17 cellular contexts compared by ENCODE assay signal in the genomic region with DNA sequence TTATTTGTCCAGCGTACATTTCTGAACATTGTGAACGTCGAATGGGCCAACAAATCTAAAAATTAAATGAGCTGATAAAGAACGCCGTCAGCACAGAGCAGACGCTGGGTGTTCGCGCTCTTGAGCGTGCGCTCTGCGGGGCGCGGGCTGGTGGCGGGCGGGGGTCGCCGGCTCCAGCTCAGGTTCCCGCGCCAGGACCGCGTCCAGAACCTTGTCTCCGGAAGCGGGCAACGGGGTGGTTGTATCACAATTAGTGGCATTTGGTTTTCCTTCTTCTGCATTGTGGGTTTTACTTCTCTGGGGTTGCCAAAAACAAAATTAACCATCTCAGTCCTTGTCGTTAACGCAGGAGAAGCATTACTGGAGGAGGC. TPM values are rescaled to one million over a fixed set of nuclear protein-coding genes. Genes with fewer than 3 reads are reported as not detected.
DNase-seq lines count a peak whose midpoint lies in the region; ATAC-seq lines count a peak whose summit lies in the region.
"Had no signal": no experiment of that assay in that cellular context is flagged by ENCODE, and none has a peak within 500 bp of the region (broad histone marks: within the 10 kb centered on the region; RNA-seq: fewer than 3 reads in every experiment).

No MANE protein-coding gene starts in this region.

- H3K79me1 ChIP-seq in neuronal stem cell (ENCODE audit: low read depth, low read length), result peaks cover 3% of the 10 kb centered on the region

- H3K9me3 Mint-ChIP-seq in activated CD4-positive, alpha-beta T cell treated with anti-CD3 and anti-CD28 coated beads, Interleukin-2, amount 10 ng/mL, durations not matched to agents 7 days and 5 days, result no peaks in the 10 kb centered on the region
- H3K9me3 Mint-ChIP-seq in central memory CD8-positive, alpha-beta T cell, result no peaks in the 10 kb centered on the region
- no peaks in the 10 kb centered on the region for H3K9me3 Mint-ChIP-seq in activated T-helper 2 cell treated with anti-CD3 and anti-CD28 coated beads, Interferon-gamma antibody, Interleukin-2, Interleukin-4, amounts not matched to agents 10 μg/mL and 5 μg/mL and 100 μg/mL, durations not matched to agents 14 hours and 24 hours and 36 hours

- no peak overlapping the region for H2AK5ac ChIP-seq in neuronal stem cell (ENCODE audit: low read depth, low read length)

- H3K27me3 Mint-ChIP-seq in activated CD4-positive, alpha-beta T cell treated with anti-CD3 and anti-CD28 coated beads, Interleukin-2, amount 10 ng/mL, durations not matched to agents 7 days and 5 days, result peaks cover 56% of the 10 kb centered on the region
- peaks cover 78% of the 10 kb centered on the region for H3K27me3 Mint-ChIP-seq in central memory CD8-positive, alpha-beta T cell
- H3K27me3 Mint-ChIP-seq in activated T-helper 2 cell treated with anti-CD3 and anti-CD28 coated beads, Interferon-gamma antibody, Interleukin-2, Interleukin-4, amounts not matched to agents 10 μg/mL and 5 μg/mL and 100 μg/mL, durations not matched to agents 14 hours and 24 hours and 36 hours (ENCODE audit: low read depth), result peaks cover 48% of the 10 kb centered on the region

- POLR2A ChIA-PET in activated CD4-positive, alpha-beta T cell treated with anti-CD3 and anti-CD28 coated beads, Interleukin-2, amount 10 ng/mL, durations not matched to agents 7 days and 5 days (lab: Charles Lee), result no interaction called here

- no peak overlapping the region for H2BK15ac ChIP-seq in neuronal stem cell (ENCODE audit: low read length)

- no peak overlapping the region for H3K27ac ChIP-seq in neuronal stem cell (replicated peaks; ENCODE audit: low read length)
- H3K27ac ChIP-seq: hepatocyte, vagina had no signal

- no peak overlapping the region for H2BK120ac ChIP-seq in neuronal stem cell (ENCODE audit: low read depth, low read length)

- no peak overlapping the region for H3K27ac Mint-ChIP-seq in activated CD4-positive, alpha-beta T cell treated with anti-CD3 and anti-CD28 coated beads, Interleukin-2, amount 10 ng/mL, durations not matched to agents 7 days and 5 days
- H3K27ac Mint-ChIP-seq in central memory CD8-positive, alpha-beta T cell (ENCODE audit: low read depth), result no peak overlapping the region
- H3K27ac Mint-ChIP-seq in activated T-helper 2 cell treated with anti-CD3 and anti-CD28 coated beads, Interferon-gamma antibody, Interleukin-2, Interleukin-4, amounts not matched to agents 10 μg/mL and 5 μg/mL and 100 μg/mL, durations not matched to agents 14 hours and 24 hours and 36 hours, result no peak overlapping the region

- peaks cover 19% of the 10 kb centered on the region for H3K4me1 Mint-ChIP-seq in activated CD4-positive, alpha-beta T cell treated with anti-CD3 and anti-CD28 coated beads, Interleukin-2, amount 10 ng/mL, durations not matched to agents 7 days and 5 days
- H3K4me1 Mint-ChIP-seq in central memory CD8-positive, alpha-beta T cell, result peaks cover 21% of the 10 kb centered on the region
- peaks cover 8% of the 10 kb centered on the region for H3K4me1 Mint-ChIP-seq in activated T-helper 2 cell treated with anti-CD3 and anti-CD28 coated beads, Interferon-gamma antibody, Interleukin-2, Interleukin-4, amounts not matched to agents 10 μg/mL and 5 μg/mL and 100 μg/mL, durations not matched to agents 14 hours and 24 hours and 36 hours (ENCODE audit: low read depth)

- ATAC-seq in central memory CD8-positive, alpha-beta T cell (replicated peaks; ENCODE audit: extremely low read depth, poor library complexity, severe bottlenecking), result peak; percentile 3
- no peak for ATAC-seq in GM19397 (IDR thresholded peaks at IDR 0.05; ENCODE audit: unreplicated experiment)
- ATAC-seq: GM12878 had no signal

- H3K4me1 ChIP-seq in neuronal stem cell (ENCODE audit: control insufficient read depth in 2 of 2, insufficient read depth in 1 of 2, low read depth in 1 of 2, low read length in 2 of 2), result no peaks in the 10 kb centered on the region

- DNase-seq in activated CD4-positive, alpha-beta T cell treated with anti-CD3 and anti-CD28 coated beads, Interleukin-2, amount 10 ng/mL, durations not matched to agents 7 days and 5 days, result no peak
- DNase-seq in activated CD4-positive, alpha-beta T cell treated with anti-CD3 and anti-CD28 coated beads for 48 hours, result no peak
- DNase-seq in Kasumi-1 (lab: John Stamatoyannopoulos, UW), result peak; percentile 30 to 48
- no peak for DNase-seq in central memory CD8-positive, alpha-beta T cell (ENCODE audit: low spot score in 2 of 2)
- no peak for DNase-seq in neuronal stem cell (ENCODE audit: low spot score)
- DNase-seq in iPS-NIHi11 (ENCODE audit: low spot score), result no peak
- no peak for DNase-seq in activated T-helper 2 cell treated with anti-CD3 and anti-CD28 coated beads, Interferon-gamma antibody, Interleukin-2, Interleukin-4, amounts not matched to agents 10 μg/mL and 5 μg/mL and 100 μg/mL, durations not matched to agents 14 hours and 24 hours and 36 hours (ENCODE audit: low spot score)
- DNase-seq: ACHN, NCI-H2029, Right ventricle myocardium superior had no signal

- H3K36me3 ChIP-seq in neuronal stem cell (replicated peaks in 1 of 2; ENCODE audit: control insufficient read depth in 2 of 2, insufficient read depth in 2 of 2, low read length in 2 of 2), result no peaks in the 10 kb centered on the region
- H3K36me3 ChIP-seq: vagina had no signal

- no peak overlapping the region for H3K23ac ChIP-seq in neuronal stem cell (ENCODE audit: low read depth, low read length, poor library complexity)

- H3K9ac ChIP-seq in neuronal stem cell (ENCODE audit: low read depth, low read length, poor library complexity), result no peak overlapping the region

- H3K9me3 ChIP-seq in neuronal stem cell (replicated peaks in 1 of 2; ENCODE audit: control insufficient read depth in 2 of 2, insufficient read depth in 1 of 2, low read depth in 1 of 2, low read length in 2 of 2), result peaks cover 0 to 56% of the 10 kb centered on the region in 2 donors
- H3K9me3 ChIP-seq: vagina had no signal

- no peak overlapping the region for H2BK5ac ChIP-seq in neuronal stem cell (ENCODE audit: low read length)

- no peak overlapping the region for H3K4ac ChIP-seq in neuronal stem cell (ENCODE audit: low read length)

- peaks cover 0 to 30% (median 0%) of the 10 kb centered on the region in 3 experiments for H3K27me3 ChIP-seq in neuronal stem cell (ENCODE audit: control insufficient read depth in 3 of 3, insufficient read depth in 3 of 3, low read depth in 1 of 3, low read length in 3 of 3)
- H3K27me3 ChIP-seq: hepatocyte had no signal

- CTCF ChIA-PET in activated CD4-positive, alpha-beta T cell treated with anti-CD3 and anti-CD28 coated beads, Interleukin-2, amount 10 ng/mL, durations not matched to agents 7 days and 5 days (lab: Charles Lee), result interaction anchor here (1.0 kb wide), 1 partner anchor 9 kb away, joined by 3 read pairs; no protein-coding TSS in a partner anchor

- peak overlapping the region; percentile 43 for H4K8ac ChIP-seq in neuronal stem cell (ENCODE audit: low read depth, low read length)

- intact Hi-C loops in activated T-helper 2 cell treated with anti-CD3 and anti-CD28 coated beads, Interferon-gamma antibody, Interleukin-2, Interleukin-4, amounts not matched to agents 10 μg/mL and 5 μg/mL and 100 μg/mL, durations not matched to agents 14 hours and 24 hours and 36 hours (cut with micrococcal nuclease), result loop anchor here (10.0 kb wide), 1 partner anchor 745 kb away; the partner anchor contains the start of gene NKX6-2

- no peak overlapping the region for H3K4me3 ChIP-seq in neuronal stem cell (ENCODE audit: low read length in 2 of 2)
- H3K4me3 ChIP-seq: GM12878, hepatocyte, lung had no signal

- H3K18ac ChIP-seq in neuronal stem cell (ENCODE audit: low read length), result no peak overlapping the region

- WGBS in neuronal stem cell (ENCODE audit: extremely low coverage in 2 of 2, insufficient read length in 2 of 2, insufficient replicate concordance in 1 of 2), 2 donors, result no CpG with 5 or more reads among the region's 26 CpGs

- no peak overlapping the region for H4K91ac ChIP-seq in neuronal stem cell (ENCODE audit: low read depth, low read length, poor library complexity)

- no peak overlapping the region for H2BK12ac ChIP-seq in neuronal stem cell (ENCODE audit: low read length)

- peak overlapping the region; percentile 40 for H3K4me3 Mint-ChIP-seq in activated CD4-positive, alpha-beta T cell treated with anti-CD3 and anti-CD28 coated beads, Interleukin-2, amount 10 ng/mL, durations not matched to agents 7 days and 5 days
- peak overlapping the region; percentile 74 for H3K4me3 Mint-ChIP-seq in central memory CD8-positive, alpha-beta T cell
- no peak overlapping the region for H3K4me3 Mint-ChIP-seq in activated T-helper 2 cell treated with anti-CD3 and anti-CD28 coated beads, Interferon-gamma antibody, Interleukin-2, Interleukin-4, amounts not matched to agents 10 μg/mL and 5 μg/mL and 100 μg/mL, durations not matched to agents 14 hours and 24 hours and 36 hours (ENCODE audit: low read depth)

- no peak overlapping the region for H2AFZ ChIP-seq in neuronal stem cell (ENCODE audit: low read length)
- H2AFZ ChIP-seq: hepatocyte had no signal

- H3K4me2 ChIP-seq in neuronal stem cell (ENCODE audit: insufficient read depth, low read length, poor library complexity, severe bottlenecking), result no peak overlapping the region
- H3K4me2 ChIP-seq: hepatocyte had no signal

- H3K14ac ChIP-seq in neuronal stem cell (ENCODE audit: low read length), result no peak overlapping the region

- H3K36me3 Mint-ChIP-seq in activated CD4-positive, alpha-beta T cell treated with anti-CD3 and anti-CD28 coated beads, Interleukin-2, amount 10 ng/mL, durations not matched to agents 7 days and 5 days (ENCODE audit: low read depth), result no peaks in the 10 kb centered on the region
- H3K36me3 Mint-ChIP-seq in central memory CD8-positive, alpha-beta T cell (ENCODE audit: insufficient read depth), result peaks cover 3% of the 10 kb centered on the region
- no peaks in the 10 kb centered on the region for H3K36me3 Mint-ChIP-seq in activated T-helper 2 cell treated with anti-CD3 and anti-CD28 coated beads, Interferon-gamma antibody, Interleukin-2, Interleukin-4, amounts not matched to agents 10 μg/mL and 5 μg/mL and 100 μg/mL, durations not matched to agents 14 hours and 24 hours and 36 hours (ENCODE audit: low read depth)

RNA-seq across cellular contexts. Expression of gene CYP2E1, which starts 2.4 kb away (rescaled TPM):
- total RNA-seq in activated CD4-positive, alpha-beta T cell treated with anti-CD3 and anti-CD28 coated beads, Interleukin-2, amount 10 ng/mL, durations not matched to agents 7 days and 5 days, result under 1 TPM; 0.48 to 0.79 TPM
- polyA plus RNA-seq in neuronal stem cell (2013, experiment 1 of 2), result 1.2 TPM
- polyA plus RNA-seq in neuronal stem cell (2013, experiment 2 of 2), result 0.86 TPM
- total RNA-seq in activated T-helper 2 cell treated with anti-CD3 and anti-CD28 coated beads, Interferon-gamma antibody, Interleukin-2, Interleukin-4, amounts not matched to agents 10 μg/mL and 5 μg/mL and 100 μg/mL, durations not matched to agents 14 hours and 24 hours and 36 hours, result 0.16 TPM in 1 of 2 replicates, not detected in the other

RNA-seq across cellular contexts. Expression of gene SYCE1, which starts 35.8 kb away (rescaled TPM):
- under 1 TPM; 0.29 to 0.35 TPM for total RNA-seq in activated CD4-positive, alpha-beta T cell treated with anti-CD3 and anti-CD28 coated beads, Interleukin-2, amount 10 ng/mL, durations not matched to agents 7 days and 5 days
- polyA plus RNA-seq in neuronal stem cell (2013, experiment 1 of 2), result not detected
- not detected for polyA plus RNA-seq in neuronal stem cell (2013, experiment 2 of 2)
- total RNA-seq in activated T-helper 2 cell treated with anti-CD3 and anti-CD28 coated beads, Interferon-gamma antibody, Interleukin-2, Interleukin-4, amounts not matched to agents 10 μg/mL and 5 μg/mL and 100 μg/mL, durations not matched to agents 14 hours and 24 hours and 36 hours, result 0.23 and 0.62 TPM in 2 replicates
- total RNA-seq: epithelial cell of proximal tubule, GM12878, hepatocyte, LHCN-M2, vagina had no signal
- polyA plus RNA-seq: GM12878 had no signal

Comparison
In these comparisons a context has a peak if more than half of its experiments do, and no peak if none do; other contexts are left out.
1. DNase-seq: peak in Kasumi-1 (2 of 2); none in activated CD4-positive, alpha-beta T cell treated with anti-CD3 and anti-CD28 coated beads, Interleukin-2, amount 10 ng/mL, durations not matched to agents 7 days and 5 days (single experiment), activated CD4-positive, alpha-beta T cell treated with anti-CD3 and anti-CD28 coated beads for 48 hours (single experiment), central memory CD8-positive, alpha-beta T cell (0 of 2), neuronal stem cell (single experiment), iPS-NIHi11 (single experiment) and activated T-helper 2 cell treated with anti-CD3 and anti-CD28 coated beads, Interferon-gamma antibody, Interleukin-2, Interleukin-4, amounts not matched to agents 10 μg/mL and 5 μg/mL and 100 μg/mL, durations not matched to agents 14 hours and 24 hours and 36 hours (single experiment).